Comparison of ENCODE assay signal across 34 cellular contexts in genomic region chr4:67397931-67398330, GRCh38.
"Had no signal": no experiment of that assay in that cellular context is flagged by ENCODE, and none has a peak within 500 bp of the region (broad histone marks: within the 10 kb centered on the region; RNA-seq: fewer than 3 reads in every experiment).

No MANE protein-coding gene starts in this region.

- H3K27ac ChIP-seq: VCaP, WERI-Rb-1 had no signal

- FAIRE-seq: TTC549 had no signal

- H3K27ac Mint-ChIP-seq: activated B cell treated with CpG ODN at 0.5 μM for 24 hours; activated CD4-positive, alpha-beta memory T cell treated with anti-CD3 and anti-CD28 coated beads for 36 hours; activated CD4-positive, alpha-beta memory T cell treated with anti-CD3 and anti-CD28 coated beads, Interleukin-2, amount 10 ng/mL, durations not matched to agents 7 days and 5 days; activated CD4-positive, alpha-beta T cell treated with anti-CD3 and anti-CD28 coated beads for 36 hours; activated CD4-positive, alpha-beta T cell treated with anti-CD3 and anti-CD28 coated beads, Interleukin-2, amount 10 ng/mL, durations not matched to agents 24 days and 14 days; activated CD4-positive, alpha-beta T cell treated with anti-CD3 and anti-CD28 coated beads, Interleukin-2, amount 10 ng/mL, durations not matched to agents 7 days and 5 days; activated CD8-positive, alpha-beta memory T cell treated with anti-CD3 and anti-CD28 coated beads, Interleukin-2, amount 10 ng/mL, durations not matched to agents 7 days and 5 days; activated CD8-positive, alpha-beta T cell treated with anti-CD3 and anti-CD28 coated beads for 36 hours; activated CD8-positive, alpha-beta T cell treated with anti-CD3 and anti-CD28 coated beads, Interleukin-2, amount 10 ng/mL, durations not matched to agents 7 days and 5 days; T-cell; T-helper 1 cell treated with Interleukin-12 subunit alpha and Interleukin-12 subunit beta and Interleukin-4 antibody, amounts not matched to agents 30 μg/mL and 1 μg/mL, for 36 hours; T-helper 17 cell; T-helper 2 cell treated with Interferon-gamma antibody and Interleukin-4, amounts not matched to agents 5 μg/mL and 100 μg/mL, for 36 hours; WTC11 had no signal

- DNase-seq: activated B cell treated with CpG ODN at 0.5 μM for 24 hours; activated CD4-positive, alpha-beta memory T cell treated with anti-CD3 and anti-CD28 coated beads for 36 hours; activated CD4-positive, alpha-beta memory T cell treated with anti-CD3 and anti-CD28 coated beads, Interleukin-2, amount 10 ng/mL, durations not matched to agents 7 days and 5 days; activated CD4-positive, alpha-beta T cell treated with anti-CD3 and anti-CD28 coated beads for 1 hour; activated CD4-positive, alpha-beta T cell treated with anti-CD3 and anti-CD28 coated beads for 36 hours; activated CD4-positive, alpha-beta T cell treated with anti-CD3 and anti-CD28 coated beads for 4 hours; activated CD4-positive, alpha-beta T cell treated with anti-CD3 and anti-CD28 coated beads for 48 hours; activated CD4-positive, alpha-beta T cell treated with anti-CD3 and anti-CD28 coated beads, Interleukin-2, amount 10 ng/mL, durations not matched to agents 24 days and 14 days; activated CD4-positive, alpha-beta T cell treated with anti-CD3 and anti-CD28 coated beads, Interleukin-2, amount 10 ng/mL, durations not matched to agents 7 days and 5 days; activated CD4-positive, alpha-beta T cell treated with anti-CD3 and anti-CD28 coated beads, Interleukin-2, amount 50 U/mL, for 1 hour; activated CD4-positive, alpha-beta T cell treated with anti-CD3 and anti-CD28 coated beads, Interleukin-2, amount 50 U/mL, for 4 hours; activated CD4-positive, alpha-beta T cell treated with anti-CD3 and anti-CD28 coated beads, Interleukin-2, amount 50 U/mL, for 48 hours; activated CD4-positive, CD25-positive, alpha-beta regulatory T cell; activated CD4-positive, CD25-positive, alpha-beta regulatory T cell treated with anti-CD3 and anti-CD28 coated beads, Interleukin-2, amount 50 U/mL, for 72 hours; activated CD8-positive, alpha-beta memory T cell treated with anti-CD3 and anti-CD28 coated beads for 24 hours; activated CD8-positive, alpha-beta memory T cell treated with anti-CD3 and anti-CD28 coated beads, Interleukin-2, amount 10 ng/mL, durations not matched to agents 7 days and 5 days; activated CD8-positive, alpha-beta memory T cell treated with anti-CD3 and anti-CD28 coated beads, Interleukin-2, amount 50 U/mL, for 4 hours; activated CD8-positive, alpha-beta memory T cell treated with anti-CD3 and anti-CD28 coated beads, Interleukin-2, amount 50 U/mL, for 48 hours; activated CD8-positive, alpha-beta T cell treated with anti-CD3 and anti-CD28 coated beads for 36 hours; activated CD8-positive, alpha-beta T cell treated with anti-CD3 and anti-CD28 coated beads, Interleukin-2, amount 10 ng/mL, durations not matched to agents 7 days and 5 days; activated T-cell treated with anti-CD3 and anti-CD28 coated beads for 4 hours; T-cell; T-helper 1 cell; T-helper 17 cell; T-helper 2 cell; T-helper 9 cell; T1000; WERI-Rb-1 had no signal

- H3K36me3 Mint-ChIP-seq: activated CD4-positive, alpha-beta memory T cell treated with anti-CD3 and anti-CD28 coated beads for 36 hours; activated CD8-positive, alpha-beta memory T cell treated with anti-CD3 and anti-CD28 coated beads, Interleukin-2, amount 10 ng/mL, durations not matched to agents 7 days and 5 days; T-cell; WTC11 had no signal

- H3K9me3 Mint-ChIP-seq: activated B cell treated with CpG ODN at 0.5 μM for 24 hours; activated CD4-positive, alpha-beta memory T cell treated with anti-CD3 and anti-CD28 coated beads for 36 hours; activated CD4-positive, alpha-beta memory T cell treated with anti-CD3 and anti-CD28 coated beads, Interleukin-2, amount 10 ng/mL, durations not matched to agents 7 days and 5 days; activated CD4-positive, alpha-beta T cell treated with anti-CD3 and anti-CD28 coated beads, Interleukin-2, amount 10 ng/mL, durations not matched to agents 24 days and 14 days; activated CD4-positive, alpha-beta T cell treated with anti-CD3 and anti-CD28 coated beads, Interleukin-2, amount 10 ng/mL, durations not matched to agents 7 days and 5 days; activated CD8-positive, alpha-beta T cell treated with anti-CD3 and anti-CD28 coated beads for 36 hours; T-cell; T-helper 1 cell treated with Interleukin-12 subunit alpha and Interleukin-12 subunit beta and Interleukin-4 antibody, amounts not matched to agents 30 μg/mL and 1 μg/mL, for 36 hours; T-helper 2 cell treated with Interferon-gamma antibody and Interleukin-4, amounts not matched to agents 5 μg/mL and 100 μg/mL, for 36 hours had no signal

- H3K4me1 Mint-ChIP-seq: activated B cell treated with CpG ODN at 0.5 μM for 24 hours; activated CD4-positive, alpha-beta memory T cell treated with anti-CD3 and anti-CD28 coated beads, Interleukin-2, amount 10 ng/mL, durations not matched to agents 7 days and 5 days; activated CD4-positive, alpha-beta T cell treated with anti-CD3 and anti-CD28 coated beads for 36 hours; activated CD4-positive, alpha-beta T cell treated with anti-CD3 and anti-CD28 coated beads, Interleukin-2, amount 10 ng/mL, durations not matched to agents 24 days and 14 days; activated CD4-positive, alpha-beta T cell treated with anti-CD3 and anti-CD28 coated beads, Interleukin-2, amount 10 ng/mL, durations not matched to agents 7 days and 5 days; activated CD8-positive, alpha-beta memory T cell treated with anti-CD3 and anti-CD28 coated beads, Interleukin-2, amount 10 ng/mL, durations not matched to agents 7 days and 5 days; T-cell; T-helper 17 cell; WTC11 had no signal

- ATAC-seq: activated CD4-positive, alpha-beta T cell treated with anti-CD3 and anti-CD28 coated beads for 36 hours; activated CD4-positive, CD25-positive, alpha-beta regulatory T cell treated with anti-CD3 and anti-CD28 coated beads, Interleukin-2, amount 50 U/mL, for 24 hours; activated CD8-positive, alpha-beta memory T cell treated with anti-CD3 and anti-CD28 coated beads, Interleukin-2, amount 10 ng/mL, durations not matched to agents 7 days and 5 days; activated CD8-positive, alpha-beta T cell treated with anti-CD3 and anti-CD28 coated beads for 36 hours; activated CD8-positive, alpha-beta T cell treated with anti-CD3 and anti-CD28 coated beads, Interleukin-2, amount 10 ng/mL, durations not matched to agents 7 days and 5 days; T-cell; T-helper 17 cell; WTC11 had no signal

- H3K27me3 Mint-ChIP-seq: activated CD4-positive, alpha-beta memory T cell treated with anti-CD3 and anti-CD28 coated beads for 36 hours; activated CD4-positive, alpha-beta T cell treated with anti-CD3 and anti-CD28 coated beads for 36 hours; activated CD4-positive, alpha-beta T cell treated with anti-CD3 and anti-CD28 coated beads, Interleukin-2, amount 10 ng/mL, durations not matched to agents 24 days and 14 days; activated CD8-positive, alpha-beta memory T cell treated with anti-CD3 and anti-CD28 coated beads, Interleukin-2, amount 10 ng/mL, durations not matched to agents 7 days and 5 days; activated CD8-positive, alpha-beta T cell treated with anti-CD3 and anti-CD28 coated beads for 36 hours had no signal

- H3K4me3 Mint-ChIP-seq: activated B cell treated with CpG ODN at 0.5 μM for 24 hours; activated CD4-positive, alpha-beta memory T cell treated with anti-CD3 and anti-CD28 coated beads for 36 hours; activated CD4-positive, alpha-beta memory T cell treated with anti-CD3 and anti-CD28 coated beads, Interleukin-2, amount 10 ng/mL, durations not matched to agents 7 days and 5 days; activated CD4-positive, alpha-beta T cell treated with anti-CD3 and anti-CD28 coated beads for 36 hours; activated CD4-positive, alpha-beta T cell treated with anti-CD3 and anti-CD28 coated beads, Interleukin-2, amount 10 ng/mL, durations not matched to agents 24 days and 14 days; activated CD4-positive, alpha-beta T cell treated with anti-CD3 and anti-CD28 coated beads, Interleukin-2, amount 10 ng/mL, durations not matched to agents 7 days and 5 days; activated CD8-positive, alpha-beta memory T cell treated with anti-CD3 and anti-CD28 coated beads, Interleukin-2, amount 10 ng/mL, durations not matched to agents 7 days and 5 days; activated CD8-positive, alpha-beta T cell treated with anti-CD3 and anti-CD28 coated beads for 36 hours; activated CD8-positive, alpha-beta T cell treated with anti-CD3 and anti-CD28 coated beads, Interleukin-2, amount 10 ng/mL, durations not matched to agents 7 days and 5 days; T-cell; T-helper 1 cell treated with Interleukin-12 subunit alpha and Interleukin-12 subunit beta and Interleukin-4 antibody, amounts not matched to agents 30 μg/mL and 1 μg/mL, for 36 hours; T-helper 17 cell; T-helper 2 cell treated with Interferon-gamma antibody and Interleukin-4, amounts not matched to agents 5 μg/mL and 100 μg/mL, for 36 hours; WTC11 had no signal

- H3K36me3 ChIP-seq: WERI-Rb-1 had no signal
